In the genomic region with DNA sequence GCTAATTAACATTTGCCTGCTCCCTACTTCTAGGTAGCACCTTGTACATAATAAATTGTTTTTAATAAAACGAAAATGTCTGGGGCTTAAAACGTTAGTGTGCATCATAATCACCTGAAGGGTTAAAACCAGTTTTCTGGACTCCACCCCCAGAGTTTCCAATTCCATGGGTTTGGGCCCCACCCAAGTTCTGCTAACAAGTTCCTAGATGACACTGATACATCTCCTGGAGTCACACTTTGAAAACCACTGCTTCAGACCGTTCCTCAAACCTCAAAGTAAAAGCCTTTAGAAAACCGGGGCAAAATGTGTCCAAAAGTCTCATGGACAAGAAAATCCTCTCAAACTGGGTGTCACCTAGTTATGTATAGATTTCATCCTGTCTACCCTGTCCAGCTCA, we compare ENCODE assay signal across 14 cellular contexts. TPM values are rescaled to one million over a fixed set of nuclear protein-coding genes. Genes with fewer than 3 reads are reported as not detected.
DNase-seq lines count a peak whose midpoint lies in the region; ATAC-seq and TF ChIP-seq lines count a peak whose summit lies in the region.
"Had no signal": no experiment of that assay in that cellular context is flagged by ENCODE, and none has a peak within 500 bp of the region (broad histone marks: within the 10 kb centered on the region; RNA-seq: fewer than 3 reads in every experiment).

No MANE protein-coding gene starts in this region.

- H3K27ac Mint-ChIP-seq in brain (peak overlapping the region in 3 of 5 experiments; percentile 75 to 82 (median 81)), mesothelial cell of epicardium (peak overlapping the region; percentile 94)

- H3K4me1 ChIP-seq in BLaER1, result peaks cover 44% of the 10 kb centered on the region

- TF ChIP-seq CTCF in brain (conservative IDR thresholded peaks at IDR 0.05) (no peak), mesothelial cell of epicardium (IDR thresholded peaks at IDR 0.05; ENCODE audit: unreplicated experiment) (no peak)

- no peak for ATAC-seq in activated CD4-positive, CD25-positive, alpha-beta regulatory T cell treated with anti-CD3 and anti-CD28 coated beads, Interleukin-2, amount 50 U/mL, for 24 hours
- ATAC-seq in activated T-cell treated with anti-CD3 and anti-CD28 coated beads, Interleukin-2, amount 50 U/mL, for 4 hours, result no peak

- no peaks in the 10 kb centered on the region for H3K27me3 ChIP-seq in BLaER1
- H3K27me3 ChIP-seq: dorsolateral prefrontal cortex had no signal

- no peak overlapping the region for H3K4me3 ChIP-seq in BLaER1
- H3K4me3 ChIP-seq: dorsolateral prefrontal cortex, left ventricle myocardium inferior, SK-N-MC had no signal

- no peaks in the 10 kb centered on the region for H3K36me3 Mint-ChIP-seq in brain
- H3K36me3 Mint-ChIP-seq in mesothelial cell of epicardium, result no peaks in the 10 kb centered on the region
- H3K36me3 Mint-ChIP-seq in activated T-cell treated with anti-CD3 and anti-CD28 coated beads, Interleukin-2, amount 50 U/mL, for 4 hours (ENCODE audit: insufficient read depth), result peaks cover 4% of the 10 kb centered on the region

- H3K27ac ChIP-seq in BLaER1, result peak overlapping the region; percentile 65
- H3K27ac ChIP-seq: left ventricle myocardium inferior, SK-N-MC had no signal

- DNase-seq in LoVo (ENCODE audit: low spot score), result peak; percentile 78
- DNase-seq in mesothelial cell of epicardium (ENCODE audit: low spot score in 2 of 2, unreplicated experiment in 2 of 2), result no peak
- DNase-seq in 8988T, result no peak
- DNase-seq in activated CD8-positive, alpha-beta memory T cell treated with anti-CD3 and anti-CD28 coated beads for 24 hours, result no peak
- no peak for DNase-seq in activated T-cell treated with anti-CD3 and anti-CD28 coated beads, Interleukin-2, amount 50 U/mL, for 4 hours
- DNase-seq: activated gamma-delta T cell treated with Interleukin-2 at 50 U/mL for 16 hours; CD4-positive, CD25-positive, alpha-beta regulatory T cell; left ventricle myocardium inferior; nucleus accumbens had no signal

- peaks cover 41% of the 10 kb centered on the region for H3K4me1 Mint-ChIP-seq in brain
- H3K4me1 Mint-ChIP-seq in mesothelial cell of epicardium, result peaks cover 47% of the 10 kb centered on the region
- H3K4me1 Mint-ChIP-seq in activated T-cell treated with anti-CD3 and anti-CD28 coated beads, Interleukin-2, amount 50 U/mL, for 4 hours (ENCODE audit: low read depth), result peaks cover 81% of the 10 kb centered on the region

- H3K27me3 Mint-ChIP-seq in brain (no peaks in the 10 kb centered on the region), mesothelial cell of epicardium (ENCODE audit: low read depth) (no peaks in the 10 kb centered on the region)
- H3K27me3 Mint-ChIP-seq in activated T-cell treated with anti-CD3 and anti-CD28 coated beads, Interleukin-2, amount 50 U/mL, for 4 hours (ENCODE audit: low read depth), result no peaks in the 10 kb centered on the region
- H3K27me3 Mint-ChIP-seq: CD4-positive, CD25-positive, alpha-beta regulatory T cell had no signal

- H3K4me3 Mint-ChIP-seq in brain, result no peak overlapping the region
- no peak overlapping the region for H3K4me3 Mint-ChIP-seq in mesothelial cell of epicardium
- H3K4me3 Mint-ChIP-seq in activated T-cell treated with anti-CD3 and anti-CD28 coated beads, Interleukin-2, amount 50 U/mL, for 4 hours, result no peak overlapping the region
- H3K4me3 Mint-ChIP-seq: CD4-positive, CD25-positive, alpha-beta regulatory T cell had no signal

- H3K36me3 ChIP-seq in BLaER1, result no peaks in the 10 kb centered on the region
- H3K36me3 ChIP-seq: left ventricle myocardium inferior had no signal

- peaks cover 13% of the 10 kb centered on the region; the same call in 1 of the 2 replicates for H4K20me1 ChIP-seq in BLaER1

- H3K4me2 ChIP-seq in BLaER1, result peak overlapping the region; percentile 46

- H3K9me3 ChIP-seq in BLaER1, result no peaks in the 10 kb centered on the region
- H3K9me3 ChIP-seq: left ventricle myocardium inferior had no signal

- no peak overlapping the region for H3K9ac ChIP-seq in BLaER1

- H3K9me3 Mint-ChIP-seq in brain (peaks cover 0 to 3% (median 0%) of the 10 kb centered on the region in 5 experiments), mesothelial cell of epicardium (no peaks in the 10 kb centered on the region)
- H3K9me3 Mint-ChIP-seq in activated T-cell treated with anti-CD3 and anti-CD28 coated beads, Interleukin-2, amount 50 U/mL, for 4 hours, result no peaks in the 10 kb centered on the region
- H3K9me3 Mint-ChIP-seq: CD4-positive, CD25-positive, alpha-beta regulatory T cell had no signal

RNA-seq across cellular contexts. Expression of a gene that starts 9.3 kb away (rescaled TPM):
- polyA plus RNA-seq in brain (ENCODE audit: insufficient read depth, low read depth, low replicate concordance), result 11.7 TPM
- total RNA-seq in mesothelial cell of epicardium, result 9.8 to 11.9 TPM (median 11.0 TPM) in 3 replicates
- 10 to 100 TPM; 59.0 to 85.4 (median 81.8) TPM for total RNA-seq in activated T-cell treated with anti-CD3 and anti-CD28 coated beads, Interleukin-2, amount 50 U/mL, for 4 hours
